Comparison of ENCODE assay signal across 10 cellular contexts in genomic region chr18:47912794-47913594, GRCh38. TPM values are rescaled to one million over a fixed set of nuclear protein-coding genes. Genes with fewer than 3 reads are reported as not detected.
DNase-seq lines count a peak whose midpoint lies in the region; ATAC-seq and TF ChIP-seq lines count a peak whose summit lies in the region.
"Had no signal": no experiment of that assay in that cellular context is flagged by ENCODE, and none has a peak within 500 bp of the region (broad histone marks: within the 10 kb centered on the region; RNA-seq: fewer than 3 reads in every experiment).

No MANE protein-coding gene starts in this region.

- H2AFZ ChIP-seq in GM23338 (no peak overlapping the region), neuronal stem cell (ENCODE audit: low read length) (no peak overlapping the region)

- peaks cover 99% of the 10 kb centered on the region for H3K79me2 ChIP-seq in GM23338 (replicated peaks; ENCODE audit: insufficient read depth)

- no peak overlapping the region for H3K14ac ChIP-seq in neuronal stem cell (ENCODE audit: low read length)

- H2AK5ac ChIP-seq in neuronal stem cell (ENCODE audit: low read depth, low read length), result no peak overlapping the region

- no peak for DNase-seq in GM23338 (ENCODE audit: low spot score)
- no peak for DNase-seq in T-cell
- DNase-seq in effector memory CD8-positive, alpha-beta T cell, result no peak
- peak in 1 of 2 donors; percentile 43 for DNase-seq in psoas muscle
- DNase-seq in central memory CD4-positive, alpha-beta T cell, result no peak
- DNase-seq in neuronal stem cell (ENCODE audit: low spot score), result no peak
- DNase-seq: effector CD8-positive, alpha-beta T cell; NCI-H774; upper lobe of left lung had no signal

- no peak overlapping the region for H2BK12ac ChIP-seq in neuronal stem cell (ENCODE audit: low read length)

- TF ChIP-seq CTCF in GM23338 (conservative IDR thresholded peaks at IDR 0.05; ENCODE audit: low read depth in 2 of 2) (no peak), psoas muscle (IDR thresholded peaks at IDR 0.05) (no peak)

- H3K4me1 Mint-ChIP-seq in GM23338, result peaks cover 65% of the 10 kb centered on the region
- peaks cover 88 to 90% (median 90%) of the 10 kb centered on the region in 3 donors for H3K4me1 Mint-ChIP-seq in T-cell
- H3K4me1 Mint-ChIP-seq in effector memory CD8-positive, alpha-beta T cell (ENCODE audit: low read depth in 2 of 2), result peaks cover 41 to 60% of the 10 kb centered on the region in 2 donors

- no peak overlapping the region for H2BK15ac ChIP-seq in neuronal stem cell (ENCODE audit: low read length)

- ATAC-seq in GM23338 (no peak), T-cell (replicated peaks in 1 of 4) (no peak), psoas muscle (peak in 2 of 4 donors; percentile 40 to 59), HG02840 (IDR thresholded peaks at IDR 0.05; ENCODE audit: low FRiP score, unreplicated experiment) (no peak)
- no peak for ATAC-seq in effector memory CD8-positive, alpha-beta T cell (replicated peaks)

- H3K27me3 Mint-ChIP-seq in GM23338 (ENCODE audit: insufficient read depth, low read depth, poor library complexity), result no peaks in the 10 kb centered on the region
- H3K27me3 Mint-ChIP-seq in T-cell, result no peaks in the 10 kb centered on the region
- no peaks in the 10 kb centered on the region for H3K27me3 Mint-ChIP-seq in effector memory CD8-positive, alpha-beta T cell

- H3K27me3 ChIP-seq in GM23338 (ENCODE audit: insufficient read depth) (no peaks in the 10 kb centered on the region), psoas muscle (ENCODE audit: insufficient read depth in 3 of 3, low read length in 2 of 3) (no peaks in the 10 kb centered on the region), neuronal stem cell (ENCODE audit: control insufficient read depth in 3 of 3, insufficient read depth in 3 of 3, low read depth in 1 of 3, low read length in 3 of 3) (no peaks in the 10 kb centered on the region)
- H3K27me3 ChIP-seq: upper lobe of left lung had no signal

- H3K9me2 ChIP-seq in GM23338 (ENCODE audit: insufficient read depth), result no peaks in the 10 kb centered on the region

- no peaks in the 10 kb centered on the region for H3K36me3 ChIP-seq in GM23338 (ENCODE audit: insufficient read depth)
- no peaks in the 10 kb centered on the region for H3K36me3 ChIP-seq in psoas muscle (ENCODE audit: insufficient read depth in 1 of 2, low read depth in 1 of 2)
- H3K36me3 ChIP-seq in neuronal stem cell (replicated peaks in 1 of 2; ENCODE audit: control insufficient read depth in 2 of 2, insufficient read depth in 2 of 2, low read length in 2 of 2), result peaks cover 1 to 23% of the 10 kb centered on the region in 2 donors
- H3K36me3 ChIP-seq: upper lobe of left lung had no signal

- POLR2A ChIA-PET in T-cell (lab: Charles Lee), result no interaction called here

- peaks cover 3% of the 10 kb centered on the region; the same call in 2 of the 3 replicates for H3K36me3 Mint-ChIP-seq in GM23338 (ENCODE audit: low read depth)
- peaks cover 19% of the 10 kb centered on the region for H3K36me3 Mint-ChIP-seq in T-cell
- peaks cover 3% of the 10 kb centered on the region for H3K36me3 Mint-ChIP-seq in effector memory CD8-positive, alpha-beta T cell (ENCODE audit: insufficient read depth)

- intact Hi-C loops in psoas muscle (cut with DNase I), result no loop called here

- no peak overlapping the region for H3K23ac ChIP-seq in neuronal stem cell (ENCODE audit: low read depth, low read length, poor library complexity)

- H2BK120ac ChIP-seq in neuronal stem cell (ENCODE audit: low read depth, low read length), result no peak overlapping the region

- no peaks in the 10 kb centered on the region for H3K9me3 Mint-ChIP-seq in GM23338
- no peaks in the 10 kb centered on the region for H3K9me3 Mint-ChIP-seq in T-cell
- H3K9me3 Mint-ChIP-seq in effector memory CD8-positive, alpha-beta T cell, result no peaks in the 10 kb centered on the region

- H4K8ac ChIP-seq in neuronal stem cell (ENCODE audit: low read depth, low read length), result no peak overlapping the region

- no peak overlapping the region for H3K4me3 Mint-ChIP-seq in GM23338
- H3K4me3 Mint-ChIP-seq in T-cell, result peak overlapping the region in 2 of 3 donors; percentile 44 to 45
- H3K4me3 Mint-ChIP-seq in effector memory CD8-positive, alpha-beta T cell, result peak overlapping the region in 1 of 2 donors; percentile 56

- no peak overlapping the region for H3K4ac ChIP-seq in neuronal stem cell (ENCODE audit: low read length)

- no peaks in the 10 kb centered on the region for H3K79me1 ChIP-seq in neuronal stem cell (ENCODE audit: low read depth, low read length)

- H3F3A ChIP-seq in GM23338 (replicated peaks; ENCODE audit: low read depth), result no peaks in the 10 kb centered on the region

- 75 to 86% (median 79%) methylated on average over 11 of the region's 11 CpGs for WGBS in psoas muscle, 3 donors
- no CpG with 5 or more reads among the region's 11 CpGs for WGBS in neuronal stem cell (ENCODE audit: extremely low coverage in 2 of 2, insufficient read length in 2 of 2, insufficient replicate concordance in 1 of 2), 2 donors

- H2BK5ac ChIP-seq in neuronal stem cell (ENCODE audit: low read length), result no peak overlapping the region

- H3K27ac ChIP-seq in GM23338 (ENCODE audit: low read depth) (peak overlapping the region; percentile 18; the same call in 1 of the 2 replicates), psoas muscle (peak overlapping the region; percentile 47), neuronal stem cell (replicated peaks; ENCODE audit: low read length) (no peak overlapping the region)

- peaks cover 28% of the 10 kb centered on the region for H4K20me1 ChIP-seq in GM23338 (replicated peaks; ENCODE audit: insufficient read depth)

- no peak overlapping the region for H3K9ac ChIP-seq in neuronal stem cell (ENCODE audit: low read depth, low read length, poor library complexity)

- H3K18ac ChIP-seq in neuronal stem cell (ENCODE audit: low read length), result no peak overlapping the region

- H3K4me2 ChIP-seq in GM23338, result no peak overlapping the region
- H3K4me2 ChIP-seq in neuronal stem cell (ENCODE audit: insufficient read depth, low read length, poor library complexity, severe bottlenecking), result no peak overlapping the region

- H4K91ac ChIP-seq in neuronal stem cell (ENCODE audit: low read depth, low read length, poor library complexity), result no peak overlapping the region

- CTCF ChIA-PET in T-cell (lab: Charles Lee), result interaction anchor here in 1 of 2 donors (0.7 kb wide), 3 partner anchors 19 to 75 kb away, joined by 4 to 6 read pairs (median 4); no protein-coding TSS in a partner anchor

- H3K4me3 ChIP-seq in GM23338 (no peak overlapping the region), psoas muscle (no peak overlapping the region), neuronal stem cell (ENCODE audit: low read length in 2 of 2) (no peak overlapping the region)
- H3K4me3 ChIP-seq: upper lobe of left lung had no signal

- H3K4me1 ChIP-seq in GM23338 (ENCODE audit: insufficient read depth) (peaks cover 49% of the 10 kb centered on the region), psoas muscle (peaks cover 52% of the 10 kb centered on the region), neuronal stem cell (ENCODE audit: control insufficient read depth in 2 of 2, insufficient read depth in 1 of 2, low read depth in 1 of 2, low read length in 2 of 2) (peaks cover 0 to 11% of the 10 kb centered on the region in 2 donors)

- H3K9me3 ChIP-seq in psoas muscle (no peaks in the 10 kb centered on the region), neuronal stem cell (replicated peaks in 1 of 2; ENCODE audit: control insufficient read depth in 2 of 2, insufficient read depth in 1 of 2, low read depth in 1 of 2, low read length in 2 of 2) (peaks cover 0 to 5% of the 10 kb centered on the region in 2 donors)
- H3K9me3 ChIP-seq: upper lobe of left lung had no signal

- H3K27ac Mint-ChIP-seq in GM23338 (no peak overlapping the region), T-cell (peak overlapping the region; percentile 55 to 75)
- H3K27ac Mint-ChIP-seq in effector memory CD8-positive, alpha-beta T cell, result peak overlapping the region; percentile 7 to 32

TF ChIP-seq in GM23338, 12 proteins besides CTCF, POLR2A, EP300 and RAD21 (continues in another document):
- no peak for TF ChIP-seq JUNB (IDR thresholded peaks at IDR 0.05; ENCODE audit: unreplicated experiment)
- TF ChIP-seq, protein P1, sequence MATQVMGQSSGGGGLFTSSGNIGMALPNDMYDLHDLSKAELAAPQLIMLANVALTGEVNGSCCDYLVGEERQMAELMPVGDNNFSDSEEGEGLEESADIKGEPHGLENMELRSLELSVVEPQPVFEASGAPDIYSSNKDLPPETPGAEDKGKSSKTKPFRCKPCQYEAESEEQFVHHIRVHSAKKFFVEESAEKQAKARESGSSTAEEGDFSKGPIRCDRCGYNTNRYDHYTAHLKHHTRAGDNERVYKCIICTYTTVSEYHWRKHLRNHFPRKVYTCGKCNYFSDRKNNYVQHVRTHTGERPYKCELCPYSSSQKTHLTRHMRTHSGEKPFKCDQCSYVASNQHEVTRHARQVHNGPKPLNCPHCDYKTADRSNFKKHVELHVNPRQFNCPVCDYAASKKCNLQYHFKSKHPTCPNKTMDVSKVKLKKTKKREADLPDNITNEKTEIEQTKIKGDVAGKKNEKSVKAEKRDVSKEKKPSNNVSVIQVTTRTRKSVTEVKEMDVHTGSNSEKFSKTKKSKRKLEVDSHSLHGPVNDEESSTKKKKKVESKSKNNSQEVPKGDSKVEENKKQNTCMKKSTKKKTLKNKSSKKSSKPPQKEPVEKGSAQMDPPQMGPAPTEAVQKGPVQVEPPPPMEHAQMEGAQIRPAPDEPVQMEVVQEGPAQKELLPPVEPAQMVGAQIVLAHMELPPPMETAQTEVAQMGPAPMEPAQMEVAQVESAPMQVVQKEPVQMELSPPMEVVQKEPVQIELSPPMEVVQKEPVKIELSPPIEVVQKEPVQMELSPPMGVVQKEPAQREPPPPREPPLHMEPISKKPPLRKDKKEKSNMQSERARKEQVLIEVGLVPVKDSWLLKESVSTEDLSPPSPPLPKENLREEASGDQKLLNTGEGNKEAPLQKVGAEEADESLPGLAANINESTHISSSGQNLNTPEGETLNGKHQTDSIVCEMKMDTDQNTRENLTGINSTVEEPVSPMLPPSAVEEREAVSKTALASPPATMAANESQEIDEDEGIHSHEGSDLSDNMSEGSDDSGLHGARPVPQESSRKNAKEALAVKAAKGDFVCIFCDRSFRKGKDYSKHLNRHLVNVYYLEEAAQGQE (IDR thresholded peaks at IDR 0.05; ENCODE audit: unreplicated experiment), result no peak

RNA-seq across cellular contexts. Expression of gene SMAD2, which starts 17.5 kb away (rescaled TPM):
- total RNA-seq in GM23338 (2014; rRNA removed; shearing (Covaris generic)), result 87.1 and 90.7 TPM in 2 replicates
- polyA plus RNA-seq in GM23338 (2016; fragmentation: Nextera tagmentation; extraction: Ambion mirVana), result 28.2 and 30.9 TPM in 2 replicates
- 100 to 1,000 TPM; 110 to 129 (median 115) TPM for total RNA-seq in T-cell
- total RNA-seq in psoas muscle, result 10 to 100 TPM; 60.1 to 76.4 (median 63.8) TPM
- polyA plus RNA-seq in psoas muscle, result 10 to 100 TPM; 28.3 to 59.1 (median 33.2) TPM
- polyA plus RNA-seq in neuronal stem cell (2013, experiment 1 of 2), result 72.0 TPM
- 69.8 TPM for polyA plus RNA-seq in neuronal stem cell (2013, experiment 2 of 2)
